1 cellular context compared by ENCODE assay signal in the genomic region with DNA sequence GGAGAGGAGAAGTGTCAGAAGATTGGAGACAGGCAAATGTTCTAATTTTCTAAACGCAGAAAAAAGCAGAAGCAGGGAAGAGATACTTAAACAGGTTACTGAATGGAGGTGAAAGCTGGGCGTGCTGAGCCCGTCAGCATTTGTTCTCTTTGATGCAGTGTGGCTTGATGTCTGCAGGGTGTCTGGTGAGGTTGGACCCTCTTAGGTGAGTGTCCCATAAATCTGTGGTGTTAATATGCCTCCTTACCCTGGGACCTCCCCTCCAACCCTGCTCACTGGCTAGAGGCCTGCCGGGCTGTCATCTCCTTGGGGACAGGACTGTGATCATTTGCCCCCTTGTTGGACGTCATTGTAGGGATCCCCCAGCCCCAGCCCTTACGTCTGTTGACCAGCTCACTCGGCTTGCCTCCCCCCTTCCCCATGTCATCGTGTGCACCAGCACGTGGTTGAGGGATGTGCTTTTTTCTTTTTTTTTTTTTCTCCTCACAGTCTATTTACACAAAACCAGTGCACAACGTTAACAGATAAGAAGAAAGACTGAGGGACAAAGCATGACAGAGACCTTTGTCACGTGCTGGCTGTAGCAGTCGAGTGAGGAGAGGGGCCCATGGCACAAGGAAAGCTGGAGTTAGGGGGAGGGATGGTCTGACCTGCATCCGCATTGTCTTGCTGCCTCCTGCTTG.
TF ChIP-seq lines count a peak whose summit lies in the region.

No MANE protein-coding gene starts in this region.

TF ChIP-seq in K562, 482 proteins besides CTCF, POLR2A, EP300 and RAD21 (continues in another document):
- TF ChIP-seq, protein P1, sequence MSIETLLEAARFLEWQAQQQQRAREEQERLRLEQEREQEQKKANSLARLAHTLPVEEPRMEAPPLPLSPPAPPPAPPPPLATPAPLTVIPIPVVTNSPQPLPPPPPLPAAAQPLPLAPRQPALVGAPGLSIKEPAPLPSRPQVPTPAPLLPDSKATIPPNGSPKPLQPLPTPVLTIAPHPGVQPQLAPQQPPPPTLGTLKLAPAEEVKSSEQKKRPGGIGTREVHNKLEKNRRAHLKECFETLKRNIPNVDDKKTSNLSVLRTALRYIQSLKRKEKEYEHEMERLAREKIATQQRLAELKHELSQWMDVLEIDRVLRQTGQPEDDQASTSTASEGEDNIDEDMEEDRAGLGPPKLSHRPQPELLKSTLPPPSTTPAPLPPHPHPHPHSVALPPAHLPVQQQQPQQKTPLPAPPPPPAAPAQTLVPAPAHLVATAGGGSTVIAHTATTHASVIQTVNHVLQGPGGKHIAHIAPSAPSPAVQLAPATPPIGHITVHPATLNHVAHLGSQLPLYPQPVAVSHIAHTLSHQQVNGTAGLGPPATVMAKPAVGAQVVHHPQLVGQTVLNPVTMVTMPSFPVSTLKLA (conservative IDR thresholded peaks at IDR 0.05) = 0 out of 4 replicates have a peak, but pooled peaks of 1 of the 2 experiments have one; percentile 29
- TF ChIP-seq MTA3 (IDR thresholded peaks at IDR 0.05; ENCODE audit: borderline replicate concordance) (no peak), TCF7L2 (IDR thresholded peaks at IDR 0.05; ENCODE audit: low read depth, low read length) (no peak), PCBP1 (IDR thresholded peaks at IDR 0.05; ENCODE audit: low read depth, low read length, poor library complexity, severe bottlenecking) (no peak), SOX6 (IDR thresholded peaks at IDR 0.05) (peak; percentile 68; the same call in 1 of the 2 replicates), RCOR1 (IDR thresholded peaks at IDR 0.05; ENCODE audit: borderline replicate concordance in 1 of 2, low read depth in 2 of 2, low read length in 2 of 2) (peak in 1 of 2 experiments; percentile 42; a peak in 1 of 4 replicates), ZNF384 (IDR thresholded peaks at IDR 0.05; ENCODE audit: low read depth, low read length) (peak; percentile 82), ZNF23 (CRISPR knock-in tag; IDR thresholded peaks at IDR 0.05) (no peak), BHLHE40 (IDR thresholded peaks at IDR 0.05; ENCODE audit: low read length) (peak; percentile 66), L3MBTL2 (IDR thresholded peaks at IDR 0.05) (peak; percentile 79), WHSC1 (IDR thresholded peaks at IDR 0.05; ENCODE audit: low read length) (no peak), RAD51 (IDR thresholded peaks at IDR 0.05; ENCODE audit: borderline replicate concordance, low read depth) (peak; percentile 47; the same call in 1 of the 2 replicates)
- TF ChIP-seq, protein P2, sequence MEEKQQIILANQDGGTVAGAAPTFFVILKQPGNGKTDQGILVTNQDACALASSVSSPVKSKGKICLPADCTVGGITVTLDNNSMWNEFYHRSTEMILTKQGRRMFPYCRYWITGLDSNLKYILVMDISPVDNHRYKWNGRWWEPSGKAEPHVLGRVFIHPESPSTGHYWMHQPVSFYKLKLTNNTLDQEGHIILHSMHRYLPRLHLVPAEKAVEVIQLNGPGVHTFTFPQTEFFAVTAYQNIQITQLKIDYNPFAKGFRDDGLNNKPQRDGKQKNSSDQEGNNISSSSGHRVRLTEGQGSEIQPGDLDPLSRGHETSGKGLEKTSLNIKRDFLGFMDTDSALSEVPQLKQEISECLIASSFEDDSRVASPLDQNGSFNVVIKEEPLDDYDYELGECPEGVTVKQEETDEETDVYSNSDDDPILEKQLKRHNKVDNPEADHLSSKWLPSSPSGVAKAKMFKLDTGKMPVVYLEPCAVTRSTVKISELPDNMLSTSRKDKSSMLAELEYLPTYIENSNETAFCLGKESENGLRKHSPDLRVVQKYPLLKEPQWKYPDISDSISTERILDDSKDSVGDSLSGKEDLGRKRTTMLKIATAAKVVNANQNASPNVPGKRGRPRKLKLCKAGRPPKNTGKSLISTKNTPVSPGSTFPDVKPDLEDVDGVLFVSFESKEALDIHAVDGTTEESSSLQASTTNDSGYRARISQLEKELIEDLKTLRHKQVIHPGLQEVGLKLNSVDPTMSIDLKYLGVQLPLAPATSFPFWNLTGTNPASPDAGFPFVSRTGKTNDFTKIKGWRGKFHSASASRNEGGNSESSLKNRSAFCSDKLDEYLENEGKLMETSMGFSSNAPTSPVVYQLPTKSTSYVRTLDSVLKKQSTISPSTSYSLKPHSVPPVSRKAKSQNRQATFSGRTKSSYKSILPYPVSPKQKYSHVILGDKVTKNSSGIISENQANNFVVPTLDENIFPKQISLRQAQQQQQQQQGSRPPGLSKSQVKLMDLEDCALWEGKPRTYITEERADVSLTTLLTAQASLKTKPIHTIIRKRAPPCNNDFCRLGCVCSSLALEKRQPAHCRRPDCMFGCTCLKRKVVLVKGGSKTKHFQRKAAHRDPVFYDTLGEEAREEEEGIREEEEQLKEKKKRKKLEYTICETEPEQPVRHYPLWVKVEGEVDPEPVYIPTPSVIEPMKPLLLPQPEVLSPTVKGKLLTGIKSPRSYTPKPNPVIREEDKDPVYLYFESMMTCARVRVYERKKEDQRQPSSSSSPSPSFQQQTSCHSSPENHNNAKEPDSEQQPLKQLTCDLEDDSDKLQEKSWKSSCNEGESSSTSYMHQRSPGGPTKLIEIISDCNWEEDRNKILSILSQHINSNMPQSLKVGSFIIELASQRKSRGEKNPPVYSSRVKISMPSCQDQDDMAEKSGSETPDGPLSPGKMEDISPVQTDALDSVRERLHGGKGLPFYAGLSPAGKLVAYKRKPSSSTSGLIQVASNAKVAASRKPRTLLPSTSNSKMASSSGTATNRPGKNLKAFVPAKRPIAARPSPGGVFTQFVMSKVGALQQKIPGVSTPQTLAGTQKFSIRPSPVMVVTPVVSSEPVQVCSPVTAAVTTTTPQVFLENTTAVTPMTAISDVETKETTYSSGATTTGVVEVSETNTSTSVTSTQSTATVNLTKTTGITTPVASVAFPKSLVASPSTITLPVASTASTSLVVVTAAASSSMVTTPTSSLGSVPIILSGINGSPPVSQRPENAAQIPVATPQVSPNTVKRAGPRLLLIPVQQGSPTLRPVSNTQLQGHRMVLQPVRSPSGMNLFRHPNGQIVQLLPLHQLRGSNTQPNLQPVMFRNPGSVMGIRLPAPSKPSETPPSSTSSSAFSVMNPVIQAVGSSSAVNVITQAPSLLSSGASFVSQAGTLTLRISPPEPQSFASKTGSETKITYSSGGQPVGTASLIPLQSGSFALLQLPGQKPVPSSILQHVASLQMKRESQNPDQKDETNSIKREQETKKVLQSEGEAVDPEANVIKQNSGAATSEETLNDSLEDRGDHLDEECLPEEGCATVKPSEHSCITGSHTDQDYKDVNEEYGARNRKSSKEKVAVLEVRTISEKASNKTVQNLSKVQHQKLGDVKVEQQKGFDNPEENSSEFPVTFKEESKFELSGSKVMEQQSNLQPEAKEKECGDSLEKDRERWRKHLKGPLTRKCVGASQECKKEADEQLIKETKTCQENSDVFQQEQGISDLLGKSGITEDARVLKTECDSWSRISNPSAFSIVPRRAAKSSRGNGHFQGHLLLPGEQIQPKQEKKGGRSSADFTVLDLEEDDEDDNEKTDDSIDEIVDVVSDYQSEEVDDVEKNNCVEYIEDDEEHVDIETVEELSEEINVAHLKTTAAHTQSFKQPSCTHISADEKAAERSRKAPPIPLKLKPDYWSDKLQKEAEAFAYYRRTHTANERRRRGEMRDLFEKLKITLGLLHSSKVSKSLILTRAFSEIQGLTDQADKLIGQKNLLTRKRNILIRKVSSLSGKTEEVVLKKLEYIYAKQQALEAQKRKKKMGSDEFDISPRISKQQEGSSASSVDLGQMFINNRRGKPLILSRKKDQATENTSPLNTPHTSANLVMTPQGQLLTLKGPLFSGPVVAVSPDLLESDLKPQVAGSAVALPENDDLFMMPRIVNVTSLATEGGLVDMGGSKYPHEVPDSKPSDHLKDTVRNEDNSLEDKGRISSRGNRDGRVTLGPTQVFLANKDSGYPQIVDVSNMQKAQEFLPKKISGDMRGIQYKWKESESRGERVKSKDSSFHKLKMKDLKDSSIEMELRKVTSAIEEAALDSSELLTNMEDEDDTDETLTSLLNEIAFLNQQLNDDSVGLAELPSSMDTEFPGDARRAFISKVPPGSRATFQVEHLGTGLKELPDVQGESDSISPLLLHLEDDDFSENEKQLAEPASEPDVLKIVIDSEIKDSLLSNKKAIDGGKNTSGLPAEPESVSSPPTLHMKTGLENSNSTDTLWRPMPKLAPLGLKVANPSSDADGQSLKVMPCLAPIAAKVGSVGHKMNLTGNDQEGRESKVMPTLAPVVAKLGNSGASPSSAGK (IDR thresholded peaks at IDR 0.05) = peak; percentile 73
- TF ChIP-seq, protein P3, sequence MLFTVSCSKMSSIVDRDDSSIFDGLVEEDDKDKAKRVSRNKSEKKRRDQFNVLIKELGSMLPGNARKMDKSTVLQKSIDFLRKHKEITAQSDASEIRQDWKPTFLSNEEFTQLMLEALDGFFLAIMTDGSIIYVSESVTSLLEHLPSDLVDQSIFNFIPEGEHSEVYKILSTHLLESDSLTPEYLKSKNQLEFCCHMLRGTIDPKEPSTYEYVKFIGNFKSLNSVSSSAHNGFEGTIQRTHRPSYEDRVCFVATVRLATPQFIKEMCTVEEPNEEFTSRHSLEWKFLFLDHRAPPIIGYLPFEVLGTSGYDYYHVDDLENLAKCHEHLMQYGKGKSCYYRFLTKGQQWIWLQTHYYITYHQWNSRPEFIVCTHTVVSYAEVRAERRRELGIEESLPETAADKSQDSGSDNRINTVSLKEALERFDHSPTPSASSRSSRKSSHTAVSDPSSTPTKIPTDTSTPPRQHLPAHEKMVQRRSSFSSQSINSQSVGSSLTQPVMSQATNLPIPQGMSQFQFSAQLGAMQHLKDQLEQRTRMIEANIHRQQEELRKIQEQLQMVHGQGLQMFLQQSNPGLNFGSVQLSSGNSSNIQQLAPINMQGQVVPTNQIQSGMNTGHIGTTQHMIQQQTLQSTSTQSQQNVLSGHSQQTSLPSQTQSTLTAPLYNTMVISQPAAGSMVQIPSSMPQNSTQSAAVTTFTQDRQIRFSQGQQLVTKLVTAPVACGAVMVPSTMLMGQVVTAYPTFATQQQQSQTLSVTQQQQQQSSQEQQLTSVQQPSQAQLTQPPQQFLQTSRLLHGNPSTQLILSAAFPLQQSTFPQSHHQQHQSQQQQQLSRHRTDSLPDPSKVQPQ (CRISPR knock-in tag; IDR thresholded peaks at IDR 0.05; ENCODE audit: borderline replicate concordance) = no peak
- TF ChIP-seq, protein P4, sequence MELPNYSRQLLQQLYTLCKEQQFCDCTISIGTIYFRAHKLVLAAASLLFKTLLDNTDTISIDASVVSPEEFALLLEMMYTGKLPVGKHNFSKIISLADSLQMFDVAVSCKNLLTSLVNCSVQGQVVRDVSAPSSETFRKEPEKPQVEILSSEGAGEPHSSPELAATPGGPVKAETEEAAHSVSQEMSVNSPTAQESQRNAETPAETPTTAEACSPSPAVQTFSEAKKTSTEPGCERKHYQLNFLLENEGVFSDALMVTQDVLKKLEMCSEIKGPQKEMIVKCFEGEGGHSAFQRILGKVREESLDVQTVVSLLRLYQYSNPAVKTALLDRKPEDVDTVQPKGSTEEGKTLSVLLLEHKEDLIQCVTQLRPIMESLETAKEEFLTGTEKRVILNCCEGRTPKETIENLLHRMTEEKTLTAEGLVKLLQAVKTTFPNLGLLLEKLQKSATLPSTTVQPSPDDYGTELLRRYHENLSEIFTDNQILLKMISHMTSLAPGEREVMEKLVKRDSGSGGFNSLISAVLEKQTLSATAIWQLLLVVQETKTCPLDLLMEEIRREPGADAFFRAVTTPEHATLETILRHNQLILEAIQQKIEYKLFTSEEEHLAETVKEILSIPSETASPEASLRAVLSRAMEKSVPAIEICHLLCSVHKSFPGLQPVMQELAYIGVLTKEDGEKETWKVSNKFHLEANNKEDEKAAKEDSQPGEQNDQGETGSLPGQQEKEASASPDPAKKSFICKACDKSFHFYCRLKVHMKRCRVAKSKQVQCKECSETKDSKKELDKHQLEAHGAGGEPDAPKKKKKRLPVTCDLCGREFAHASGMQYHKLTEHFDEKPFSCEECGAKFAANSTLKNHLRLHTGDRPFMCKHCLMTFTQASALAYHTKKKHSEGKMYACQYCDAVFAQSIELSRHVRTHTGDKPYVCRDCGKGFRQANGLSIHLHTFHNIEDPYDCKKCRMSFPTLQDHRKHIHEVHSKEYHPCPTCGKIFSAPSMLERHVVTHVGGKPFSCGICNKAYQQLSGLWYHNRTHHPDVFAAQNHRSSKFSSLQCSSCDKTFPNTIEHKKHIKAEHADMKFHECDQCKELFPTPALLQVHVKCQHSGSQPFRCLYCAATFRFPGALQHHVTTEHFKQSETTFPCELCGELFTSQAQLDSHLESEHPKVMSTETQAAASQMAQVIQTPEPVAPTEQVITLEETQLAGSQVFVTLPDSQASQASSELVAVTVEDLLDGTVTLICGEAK (IDR thresholded peaks at IDR 0.05) = peak; percentile 64
- TF ChIP-seq, protein P4 (CRISPR knock-in tag; IDR thresholded peaks at IDR 0.05) = no peak
- TF ChIP-seq, protein P5, sequence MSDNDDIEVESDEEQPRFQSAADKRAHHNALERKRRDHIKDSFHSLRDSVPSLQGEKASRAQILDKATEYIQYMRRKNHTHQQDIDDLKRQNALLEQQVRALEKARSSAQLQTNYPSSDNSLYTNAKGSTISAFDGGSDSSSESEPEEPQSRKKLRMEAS (CRISPR knock-in tag; IDR thresholded peaks at IDR 0.05) = peak; percentile 44
- TF ChIP-seq, protein P6, sequence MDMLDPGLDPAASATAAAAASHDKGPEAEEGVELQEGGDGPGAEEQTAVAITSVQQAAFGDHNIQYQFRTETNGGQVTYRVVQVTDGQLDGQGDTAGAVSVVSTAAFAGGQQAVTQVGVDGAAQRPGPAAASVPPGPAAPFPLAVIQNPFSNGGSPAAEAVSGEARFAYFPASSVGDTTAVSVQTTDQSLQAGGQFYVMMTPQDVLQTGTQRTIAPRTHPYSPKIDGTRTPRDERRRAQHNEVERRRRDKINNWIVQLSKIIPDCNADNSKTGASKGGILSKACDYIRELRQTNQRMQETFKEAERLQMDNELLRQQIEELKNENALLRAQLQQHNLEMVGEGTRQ (CRISPR knock-in tag; IDR thresholded peaks at IDR 0.05) = peak; percentile 52; the same call in 1 of the 2 replicates
